Comparison of ENCODE assay signal across 23 cellular contexts in the genomic region with DNA sequence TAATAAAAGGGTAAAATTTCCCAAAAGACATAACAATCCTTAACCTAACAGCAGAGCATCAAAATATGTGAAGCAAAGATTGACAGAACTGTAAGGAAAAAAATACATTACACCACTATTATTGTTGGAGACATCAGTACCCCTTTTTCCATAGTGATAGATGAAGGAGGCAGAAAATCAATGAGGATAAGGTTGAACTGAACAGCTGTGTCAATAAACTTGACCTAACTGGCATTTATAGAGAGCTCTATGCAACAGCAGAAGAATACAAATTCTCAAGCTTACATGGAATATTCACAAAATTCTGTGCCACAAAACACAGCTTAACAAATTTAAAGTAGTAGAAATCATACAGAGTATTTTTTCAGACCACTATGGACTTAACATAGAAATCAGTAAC.
DNase-seq lines count a peak whose midpoint lies in the region; ATAC-seq, FAIRE-seq and TF ChIP-seq lines count a peak whose summit lies in the region.
"Had no signal": no experiment of that assay in that cellular context is flagged by ENCODE, and none has a peak within 500 bp of the region (broad histone marks: within the 10 kb centered on the region; RNA-seq: fewer than 3 reads in every experiment).

No MANE protein-coding gene starts in this region.

- H3K9ac ChIP-seq in PC-3 (ENCODE audit: low read length), result no peak overlapping the region
- H3K9ac ChIP-seq: SK-N-SH had no signal

- intact Hi-C loops in PC-3 (cut with micrococcal nuclease), result no loop called here

- H3K27me3 ChIP-seq in PC-3 (ENCODE audit: low read length), result no peaks in the 10 kb centered on the region
- H3K27me3 ChIP-seq: MG63, Peyer's patch had no signal

- BruUV-seq in PC-3 (replicated peaks; lab: Mats Ljungman, UMichigan), result no TSS peak

- no peak for TF ChIP-seq CTCF in PC-3 (conservative IDR thresholded peaks at IDR 0.05; ENCODE audit: low read depth, low read length)

- FAIRE-seq in islet of Langerhans (lab: Jason Lieb, UNC), result peak; percentile 70
- FAIRE-seq: GM18507 had no signal

- no peaks in the 10 kb centered on the region for H3K9me3 ChIP-seq in PC-3 (ENCODE audit: low read length)
- H3K9me3 ChIP-seq: Caco-2, MG63, Peyer's patch, SK-N-SH had no signal

- H3K27ac ChIP-seq in PC-3 (ENCODE audit: low read length), result no peak overlapping the region
- H3K27ac ChIP-seq: Peyer's patch had no signal

- no peak overlapping the region for H3K4me2 ChIP-seq in PC-3 (ENCODE audit: low read length)
- H3K4me2 ChIP-seq: SK-N-SH had no signal

- CTCF ChIA-PET in PC-3 (lab: Charles Lee), result no interaction called here

- H3F3A ChIP-seq in PC-3 (ENCODE audit: low read length, unreplicated experiment), result no peaks in the 10 kb centered on the region

- ATAC-seq in PC-3 (no peak), HG03342 (IDR thresholded peaks at IDR 0.05; ENCODE audit: unreplicated experiment) (no peak)
- ATAC-seq: T-helper 17 cell had no signal

- H3K36me3 ChIP-seq in PC-3 (ENCODE audit: low read depth, low read length), result no peaks in the 10 kb centered on the region
- H3K36me3 ChIP-seq: MG63, Peyer's patch had no signal

- POLR2A ChIA-PET in PC-3 (lab: Charles Lee; ENCODE audit: unreplicated experiment), result no interaction called here

- no peaks in the 10 kb centered on the region for H3K9me2 ChIP-seq in PC-3 (replicated peaks; ENCODE audit: low read length)
- H3K9me2 ChIP-seq: SK-N-SH had no signal

- peak; percentile 71 for DNase-seq in NCI-H1092 treated with DMSO at 0.1 percent for 48 hours (lab: John Stamatoyannopoulos, UW)
- peak; percentile 82 for DNase-seq in NCI-H146 (lab: John Stamatoyannopoulos, UW)
- DNase-seq in NCI-H748 (lab: John Stamatoyannopoulos, UW; ENCODE audit: unreplicated experiment), result peak; percentile 94
- DNase-seq in NCI-H510A treated with DMSO at 0.1 percent for 48 hours (lab: John Stamatoyannopoulos, UW), result no peak
- no peak for DNase-seq in PC-3
- DNase-seq: C1 segment of cervical spinal cord; Caco-2; CD4-positive, alpha-beta memory T cell; H7; IMR-90; KG1; MG63; NCI-H1436; NCI-H2171; NCI-H226; NCI-H510A; Peyer's patch; SK-N-SH; T-helper 17 cell; T1000 had no signal

- no peaks in the 10 kb centered on the region for H3K79me2 ChIP-seq in PC-3 (ENCODE audit: low read length)

- no peaks in the 10 kb centered on the region for H4K20me1 ChIP-seq in PC-3 (ENCODE audit: low read length)

- no peak overlapping the region for H2AFZ ChIP-seq in PC-3 (ENCODE audit: low read length)

- H3K4me3 ChIP-seq in PC-3 (ENCODE audit: low read length), result no peak overlapping the region
- H3K4me3 ChIP-seq: MG63, Peyer's patch had no signal

- no peaks in the 10 kb centered on the region for H3K4me1 ChIP-seq in PC-3 (ENCODE audit: insufficient read depth, low read length)
- H3K4me1 ChIP-seq: Caco-2, Peyer's patch had no signal

Comparison
In these comparisons a context has a peak if more than half of its experiments do, and no peak if none do; other contexts are left out.
1. DNase-seq: peak in NCI-H1092 treated with DMSO at 0.1 percent for 48 hours (single experiment), NCI-H146 (single experiment) and NCI-H748 (single experiment); none in NCI-H510A treated with DMSO at 0.1 percent for 48 hours (single experiment) and PC-3 (single experiment).